Comparison of ENCODE assay signal across 8 cellular contexts in genomic region chr3:127831723-127832172, GRCh38. TPM values are rescaled to one million over a fixed set of nuclear protein-coding genes. Genes with fewer than 3 reads are reported as not detected.
A peak's percentile ranks its signal among the peaks of the same experiment; 100 is the strongest.
DNase-seq lines count a peak whose midpoint lies in the region; ATAC-seq and TF ChIP-seq lines count a peak whose summit lies in the region.

No MANE protein-coding gene starts in this region.

- 57 to 65% (median 60%) methylated on average over 3 to 4 of the region's 4 CpGs for WGBS in adrenal gland, 4 donors

- DNase-seq in NCI-H82 (lab: John Stamatoyannopoulos, UW) (peak; percentile 55), NCI-H82 treated with DMSO at 0.1 percent for 48 hours (lab: John Stamatoyannopoulos, UW; ENCODE audit: unreplicated experiment) (no peak), MM.1S (peak; percentile 47), adrenal gland (peak in 6 of 7 donors; percentile 41 to 73 (median 64)), kidney epithelial cell (ENCODE audit: low read depth) (no peak), kidney glomerular epithelial cell (lab: John Stamatoyannopoulos, UW) (no peak), sciatic nerve (ENCODE audit: low spot score) (no peak)

- no peak for TF ChIP-seq POLR2A in adrenal gland (IDR thresholded peaks at IDR 0.05)

- TF ChIP-seq CTCF in MM.1S (IDR thresholded peaks at IDR 0.05; ENCODE audit: low read length) (peak; percentile 95), adrenal gland (IDR thresholded peaks at IDR 0.05) (peak; percentile 30 to 73 (median 60)), kidney epithelial cell (IDR thresholded peaks at IDR 0.05; ENCODE audit: insufficient read depth, low read length, poor library complexity, severe bottlenecking) (peak; percentile 26)

- H3K4me1 ChIP-seq in MM.1S (ENCODE audit: low read length) (peaks cover 13% of the 10 kb centered on the region), adrenal gland (replicated peaks in 1 of 2) (no peaks in the 10 kb centered on the region)

- no peak overlapping the region for H3K9ac ChIP-seq in MM.1S (ENCODE audit: low read length)

- no peaks in the 10 kb centered on the region for H3K9me3 ChIP-seq in MM.1S (replicated peaks; ENCODE audit: insufficient read depth, low read length)
- peaks cover 0 to 7% (median 6%) of the 10 kb centered on the region in 3 donors for H3K9me3 ChIP-seq in adrenal gland (replicated peaks in 1 of 3)

- no peaks in the 10 kb centered on the region for H4K20me1 ChIP-seq in MM.1S (ENCODE audit: insufficient read depth, low read length)

- H3K36me3 ChIP-seq in MM.1S (replicated peaks; ENCODE audit: insufficient read depth, low read length) (no peaks in the 10 kb centered on the region), adrenal gland (replicated peaks in 1 of 2) (no peaks in the 10 kb centered on the region), kidney epithelial cell (ENCODE audit: control insufficient read depth, insufficient read depth, low read length) (no peaks in the 10 kb centered on the region)

- H3K4me3 ChIP-seq in MM.1S (ENCODE audit: low read length), result no peak overlapping the region
- no peak overlapping the region for H3K4me3 ChIP-seq in adrenal gland
- no peak overlapping the region for H3K4me3 ChIP-seq in kidney epithelial cell (ENCODE audit: low read depth, low read length)

- H3K27me3 ChIP-seq in MM.1S (replicated peaks; ENCODE audit: insufficient read depth, low read length), result no peaks in the 10 kb centered on the region
- no peaks in the 10 kb centered on the region for H3K27me3 ChIP-seq in adrenal gland
- H3K27me3 ChIP-seq in kidney epithelial cell (ENCODE audit: control insufficient read depth, insufficient read depth, low read length), result no peaks in the 10 kb centered on the region

- H3K79me2 ChIP-seq in MM.1S (ENCODE audit: low read length), result no peaks in the 10 kb centered on the region

- ATAC-seq in GM18907 (IDR thresholded peaks at IDR 0.05; ENCODE audit: unreplicated experiment) (no peak), sciatic nerve (no peak)

- intact Hi-C loops in adrenal gland (cut with DNase I) (loop anchor here in 1 of 2 donors (5.0 kb wide), 1 partner anchor 139 kb away; no protein-coding TSS in a partner anchor), sciatic nerve (cut with DNase I) (no loop called here)

- no peaks in the 10 kb centered on the region for H3F3A ChIP-seq in MM.1S (ENCODE audit: insufficient read depth, low read length)

- no peaks in the 10 kb centered on the region for H3K9me2 ChIP-seq in MM.1S (replicated peaks; ENCODE audit: insufficient read depth, low read length)

- H3K27ac ChIP-seq in MM.1S (ENCODE audit: low read length) (no peak overlapping the region), adrenal gland (no peak overlapping the region)

- H3K4me2 ChIP-seq in MM.1S (ENCODE audit: low read depth, low read length), result no peak overlapping the region

- no peak overlapping the region for H2AFZ ChIP-seq in MM.1S (ENCODE audit: low read length)

RNA-seq across cellular contexts. Expression of gene MGLL, which starts 9.4 kb away (rescaled TPM):
- 10 to 100 TPM; 26.5 to 42.3 (median 36.0) TPM for total RNA-seq in adrenal gland
- polyA plus RNA-seq in adrenal gland, result 10 to 100 TPM; 18.8 to 48.1 (median 19.7) TPM
- total RNA-seq in kidney epithelial cell, result 71.8 and 76.3 TPM in 2 replicates
- total RNA-seq in sciatic nerve, result 178 TPM

Comparison
In these comparisons a context has a peak if more than half of its experiments do, and no peak if none do; other contexts are left out.
1. DNase-seq: peak in NCI-H82 (single experiment), MM.1S (single experiment) and adrenal gland (6 of 7); none in NCI-H82 treated with DMSO at 0.1 percent for 48 hours (single experiment), kidney epithelial cell (single experiment), kidney glomerular epithelial cell (single experiment) and sciatic nerve (single experiment).
2. CTCF ChIP-seq: peak in every context shown above with its lines; median percentile 95 in MM.1S; 60 in adrenal gland; 26 in kidney epithelial cell.